In genomic region chr1:53196485-53197271, GRCh38 we compare ENCODE assay signal across 1 cellular context.
TF ChIP-seq lines count a peak whose summit lies in the region.

TSS of gene CPT2 (plus strand) at chr1:53196824. CDS start at chr1:53196944, 120 bp downstream.

TF ChIP-seq in K562, 482 proteins besides CTCF, POLR2A, EP300 and RAD21 (continued from another document and continues in another):
- TF ChIP-seq VEZF1 (CRISPR knock-in tag; IDR thresholded peaks at IDR 0.05) (peak; percentile 86), ARID3B (CRISPR knock-in tag; IDR thresholded peaks at IDR 0.05; ENCODE audit: borderline replicate concordance) (no peak), ZFP1 (CRISPR knock-in tag; IDR thresholded peaks at IDR 0.05) (no peak), ZNF592 (IDR thresholded peaks at IDR 0.05) (0 out of 2 replicates have a peak, but pooled peaks have one; percentile 13), ATF7 (IDR thresholded peaks at IDR 0.05) (peak; percentile 71), GTF2F1 (IDR thresholded peaks at IDR 0.05; ENCODE audit: low read depth, low read length) (no peak), ARID1B (IDR thresholded peaks at IDR 0.05) (no peak; the same call in 1 of the 2 replicates), CREB1 (IDR thresholded peaks at IDR 0.05) (peak; percentile 18; the same call in 1 of the 2 replicates), CREB1 (CRISPR knock-in tag; IDR thresholded peaks at IDR 0.05) (peak; percentile 6; the same call in 1 of the 2 replicates), RUNX1 (IDR thresholded peaks at IDR 0.05; ENCODE audit: low read depth) (no peak), FOXP4 (CRISPR knock-in tag; IDR thresholded peaks at IDR 0.05; ENCODE audit: borderline replicate concordance) (no peak), COPS2 (conservative IDR thresholded peaks at IDR 0.05) (no peak), STAT6 (CRISPR knock-in tag; IDR thresholded peaks at IDR 0.05) (no peak), ZC3H4 (CRISPR knock-in tag; IDR thresholded peaks at IDR 0.05; ENCODE audit: borderline replicate concordance) (0 out of 2 replicates have a peak, but pooled peaks have one; percentile 13), NR2C1 (IDR thresholded peaks at IDR 0.05) (0 out of 2 replicates have a peak, but pooled peaks have one; percentile 3), NR2C1 (tag; IDR thresholded peaks at IDR 0.05) (no peak), NFE2 (IDR thresholded peaks at IDR 0.05; ENCODE audit: low read depth) (no peak), THAP12 (CRISPR knock-in tag; IDR thresholded peaks at IDR 0.05) (peak; percentile 91), ZNF639 (CRISPR knock-in tag; conservative IDR thresholded peaks at IDR 0.05 in 1 of 2, IDR thresholded peaks at IDR 0.05 in 1 of 2) (peak in 1 of 2 experiments; percentile 84; a peak in 2 of 4 replicates), BRD9 (IDR thresholded peaks at IDR 0.05; ENCODE audit: low read depth, partially characterized antibody) (no peak), PHB (CRISPR knock-in tag; IDR thresholded peaks at IDR 0.05) (peak; percentile 50; the same call in 1 of the 2 replicates), RCOR1 (IDR thresholded peaks at IDR 0.05; ENCODE audit: borderline replicate concordance in 1 of 2, low read depth in 2 of 2, low read length in 2 of 2) (peak in 1 of 2 experiments; percentile 28; a peak in 1 of 4 replicates), FIP1L1 (IDR thresholded peaks at IDR 0.05; ENCODE audit: low read depth, low read length, poor library complexity, severe bottlenecking) (peak; percentile 89), ZNF75A (CRISPR knock-in tag; IDR thresholded peaks at IDR 0.05) (no peak), GTF2B (IDR thresholded peaks at IDR 0.05; ENCODE audit: extremely low read depth, insufficient read length) (no peak), PHF20 (IDR thresholded peaks at IDR 0.05; ENCODE audit: partially characterized antibody) (peak; percentile 77), GABPB1 (CRISPR knock-in tag; IDR thresholded peaks at IDR 0.05) (peak; percentile 92), ZBTB43 (CRISPR knock-in tag; IDR thresholded peaks at IDR 0.05) (no peak), ZFX (CRISPR knock-in tag; IDR thresholded peaks at IDR 0.05) (peak; percentile 97), ETV5 (CRISPR knock-in tag; IDR thresholded peaks at IDR 0.05; ENCODE audit: low read depth) (peak; percentile 90), HMGN3 (IDR thresholded peaks at IDR 0.05; ENCODE audit: borderline replicate concordance, extremely low read depth, insufficient read length, low read depth, low read length) (peak; percentile 95), KLF10 (CRISPR knock-in tag; IDR thresholded peaks at IDR 0.05) (no peak), C11orf30 (IDR thresholded peaks at IDR 0.05; ENCODE audit: low read depth) (no peak), FOXA1 (IDR thresholded peaks at IDR 0.05; ENCODE audit: borderline replicate concordance) (no peak), ATF6 (CRISPR knock-in tag; IDR thresholded peaks at IDR 0.05) (0 out of 2 replicates have a peak, but pooled peaks have one; percentile 54)
